ENCODE assay signal across 2 cellular contexts in the genomic region with DNA sequence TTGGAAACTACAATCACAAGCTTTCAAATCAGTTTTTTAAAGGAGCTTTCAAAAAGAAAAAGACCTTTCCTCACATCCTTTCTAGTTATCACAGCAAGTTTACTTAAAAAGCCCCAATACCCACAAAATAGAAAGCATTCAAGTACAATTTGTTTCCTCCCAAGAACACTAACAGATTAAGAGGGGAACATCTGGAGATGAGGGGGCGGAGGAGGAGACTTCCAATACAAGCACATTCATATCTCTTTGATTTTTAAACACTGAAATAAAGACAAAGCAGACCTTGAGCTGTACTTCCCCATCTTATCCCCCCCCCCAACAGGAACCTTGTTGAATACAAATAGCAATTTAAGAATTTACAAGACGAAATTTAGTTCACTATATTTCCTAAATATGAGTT.
TF ChIP-seq lines count a peak whose summit lies in the region.

No MANE protein-coding gene starts in this region.

TF ChIP-seq in SK-N-SH, 30 proteins besides CTCF, POLR2A, EP300 and RAD21 (continued from another document):
- no peak for TF ChIP-seq FOXJ3 (CRISPR knock-in tag; IDR thresholded peaks at IDR 0.05)
- TF ChIP-seq, protein P1, sequence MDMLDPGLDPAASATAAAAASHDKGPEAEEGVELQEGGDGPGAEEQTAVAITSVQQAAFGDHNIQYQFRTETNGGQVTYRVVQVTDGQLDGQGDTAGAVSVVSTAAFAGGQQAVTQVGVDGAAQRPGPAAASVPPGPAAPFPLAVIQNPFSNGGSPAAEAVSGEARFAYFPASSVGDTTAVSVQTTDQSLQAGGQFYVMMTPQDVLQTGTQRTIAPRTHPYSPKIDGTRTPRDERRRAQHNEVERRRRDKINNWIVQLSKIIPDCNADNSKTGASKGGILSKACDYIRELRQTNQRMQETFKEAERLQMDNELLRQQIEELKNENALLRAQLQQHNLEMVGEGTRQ (IDR thresholded peaks at IDR 0.05; ENCODE audit: borderline replicate concordance, low read depth, low read length): no peak

TF ChIP-seq in SK-N-SH treated with all-trans-retinoic acid at 6 μM for 48 hours, 23 proteins besides CTCF, POLR2A, EP300 and RAD21 (continued from another document):
- TF ChIP-seq, protein P2, sequence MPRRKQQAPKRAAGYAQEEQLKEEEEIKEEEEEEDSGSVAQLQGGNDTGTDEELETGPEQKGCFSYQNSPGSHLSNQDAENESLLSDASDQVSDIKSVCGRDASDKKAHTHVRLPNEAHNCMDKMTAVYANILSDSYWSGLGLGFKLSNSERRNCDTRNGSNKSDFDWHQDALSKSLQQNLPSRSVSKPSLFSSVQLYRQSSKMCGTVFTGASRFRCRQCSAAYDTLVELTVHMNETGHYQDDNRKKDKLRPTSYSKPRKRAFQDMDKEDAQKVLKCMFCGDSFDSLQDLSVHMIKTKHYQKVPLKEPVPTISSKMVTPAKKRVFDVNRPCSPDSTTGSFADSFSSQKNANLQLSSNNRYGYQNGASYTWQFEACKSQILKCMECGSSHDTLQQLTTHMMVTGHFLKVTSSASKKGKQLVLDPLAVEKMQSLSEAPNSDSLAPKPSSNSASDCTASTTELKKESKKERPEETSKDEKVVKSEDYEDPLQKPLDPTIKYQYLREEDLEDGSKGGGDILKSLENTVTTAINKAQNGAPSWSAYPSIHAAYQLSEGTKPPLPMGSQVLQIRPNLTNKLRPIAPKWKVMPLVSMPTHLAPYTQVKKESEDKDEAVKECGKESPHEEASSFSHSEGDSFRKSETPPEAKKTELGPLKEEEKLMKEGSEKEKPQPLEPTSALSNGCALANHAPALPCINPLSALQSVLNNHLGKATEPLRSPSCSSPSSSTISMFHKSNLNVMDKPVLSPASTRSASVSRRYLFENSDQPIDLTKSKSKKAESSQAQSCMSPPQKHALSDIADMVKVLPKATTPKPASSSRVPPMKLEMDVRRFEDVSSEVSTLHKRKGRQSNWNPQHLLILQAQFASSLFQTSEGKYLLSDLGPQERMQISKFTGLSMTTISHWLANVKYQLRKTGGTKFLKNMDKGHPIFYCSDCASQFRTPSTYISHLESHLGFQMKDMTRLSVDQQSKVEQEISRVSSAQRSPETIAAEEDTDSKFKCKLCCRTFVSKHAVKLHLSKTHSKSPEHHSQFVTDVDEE (CRISPR knock-in tag; IDR thresholded peaks at IDR 0.05): no peak
- TF ChIP-seq BACH2 (CRISPR knock-in tag; IDR thresholded peaks at IDR 0.05; ENCODE audit: borderline replicate concordance) (no peak), ISL1 (CRISPR knock-in tag; IDR thresholded peaks at IDR 0.05) (no peak), ZFP30 (CRISPR knock-in tag; IDR thresholded peaks at IDR 0.05) (no peak)
